ENCODE assay signal across 21 cellular contexts in the genomic region with DNA sequence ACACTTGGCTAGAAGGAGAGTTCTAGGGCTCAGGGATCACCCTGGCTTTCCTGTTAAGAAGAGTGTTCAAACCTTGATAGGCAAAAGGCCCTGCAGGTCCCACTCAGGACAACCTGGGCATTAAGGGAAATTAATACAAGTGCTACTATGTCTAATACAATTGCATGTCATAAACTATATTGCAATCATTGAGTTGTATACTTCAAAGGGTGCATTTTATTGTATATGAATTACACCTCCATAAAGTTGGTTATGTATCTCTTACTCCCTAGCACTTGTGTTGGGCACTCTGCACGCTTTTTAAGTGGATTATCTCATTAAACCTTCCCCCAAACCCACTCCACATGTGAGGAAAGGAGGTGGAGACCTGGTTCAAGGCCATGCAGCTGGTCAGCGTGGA.
"Had no signal": no experiment of that assay in that cellular context is flagged by ENCODE, and none has a peak within 500 bp of the region (broad histone marks: within the 10 kb centered on the region; RNA-seq: fewer than 3 reads in every experiment).

No MANE protein-coding gene starts in this region.

- H3K4me3 ChIP-seq: adrenal gland, breast epithelium, SJCRH30 had no signal

- H3K4me1 Mint-ChIP-seq: activated naive CD4-positive, alpha-beta T cell treated with anti-CD3 and anti-CD28 coated beads, Interleukin-2, amount 10 ng/mL, durations not matched to agents 7 days and 5 days; activated naive CD8-positive, alpha-beta T cell treated with anti-CD3 and anti-CD28 coated beads, Interleukin-2, amount 10 ng/mL, durations not matched to agents 7 days and 5 days had no signal

- H3K4me3 Mint-ChIP-seq: activated CD8-positive, alpha-beta T cell treated with anti-CD3 and anti-CD28 coated beads for 36 hours; activated naive CD4-positive, alpha-beta T cell treated with anti-CD3 and anti-CD28 coated beads, Interleukin-2, amount 10 ng/mL, durations not matched to agents 7 days and 5 days; activated naive CD8-positive, alpha-beta T cell treated with anti-CD3 and anti-CD28 coated beads, Interleukin-2, amount 10 ng/mL, durations not matched to agents 7 days and 5 days; activated T-cell treated with anti-CD3 and anti-CD28 coated beads, Interleukin-2, amount 50 U/mL, for 72 hours had no signal

- H3K36me3 Mint-ChIP-seq: activated naive CD4-positive, alpha-beta T cell treated with anti-CD3 and anti-CD28 coated beads, Interleukin-2, amount 10 ng/mL, durations not matched to agents 7 days and 5 days; activated naive CD8-positive, alpha-beta T cell treated with anti-CD3 and anti-CD28 coated beads, Interleukin-2, amount 10 ng/mL, durations not matched to agents 7 days and 5 days had no signal

- H3K9me3 Mint-ChIP-seq: activated CD8-positive, alpha-beta T cell treated with anti-CD3 and anti-CD28 coated beads for 36 hours; activated naive CD4-positive, alpha-beta T cell treated with anti-CD3 and anti-CD28 coated beads, Interleukin-2, amount 10 ng/mL, durations not matched to agents 7 days and 5 days; activated naive CD8-positive, alpha-beta T cell treated with anti-CD3 and anti-CD28 coated beads, Interleukin-2, amount 10 ng/mL, durations not matched to agents 7 days and 5 days; activated T-cell treated with anti-CD3 and anti-CD28 coated beads, Interleukin-2, amount 50 U/mL, for 72 hours; activated T-helper 2 cell treated with anti-CD3 and anti-CD28 coated beads, Interferon-gamma antibody, Interleukin-2, Interleukin-4, amounts not matched to agents 10 μg/mL and 5 μg/mL and 100 μg/mL, durations not matched to agents 14 hours and 24 hours and 36 hours had no signal

- H3K27me3 Mint-ChIP-seq: activated naive CD8-positive, alpha-beta T cell treated with anti-CD3 and anti-CD28 coated beads, Interleukin-2, amount 10 ng/mL, durations not matched to agents 7 days and 5 days had no signal

- DNase-seq: activated CD4-positive, alpha-beta T cell treated with anti-CD3 and anti-CD28 coated beads for 4 hours; activated CD8-positive, alpha-beta memory T cell treated with anti-CD3 and anti-CD28 coated beads, Interleukin-2, amount 50 U/mL, for 4 hours; activated CD8-positive, alpha-beta T cell treated with anti-CD3 and anti-CD28 coated beads for 36 hours; activated gamma-delta T cell treated with Interleukin-2 at 50 U/mL for 16 hours; activated naive CD4-positive, alpha-beta T cell treated with anti-CD3 and anti-CD28 coated beads, Interleukin-2, amount 10 ng/mL, durations not matched to agents 7 days and 5 days; activated naive CD8-positive, alpha-beta T cell treated with anti-CD3 and anti-CD28 coated beads, Interleukin-2, amount 10 ng/mL, durations not matched to agents 7 days and 5 days; activated T-cell treated with anti-CD3 and anti-CD28 coated beads, Interleukin-2, amount 50 U/mL, for 72 hours; adrenal gland; anterior cingulate cortex; caudate nucleus; Kasumi-1; KBM-7; NCI-H1930; Right ventricle myocardium superior; SJCRH30; SK-N-SH; T-helper 1 cell had no signal

- H3K27ac Mint-ChIP-seq: activated CD8-positive, alpha-beta T cell treated with anti-CD3 and anti-CD28 coated beads for 36 hours; activated naive CD4-positive, alpha-beta T cell treated with anti-CD3 and anti-CD28 coated beads, Interleukin-2, amount 10 ng/mL, durations not matched to agents 7 days and 5 days; activated naive CD8-positive, alpha-beta T cell treated with anti-CD3 and anti-CD28 coated beads, Interleukin-2, amount 10 ng/mL, durations not matched to agents 7 days and 5 days; activated T-cell treated with anti-CD3 and anti-CD28 coated beads, Interleukin-2, amount 50 U/mL, for 72 hours; activated T-helper 2 cell treated with anti-CD3 and anti-CD28 coated beads, Interferon-gamma antibody, Interleukin-2, Interleukin-4, amounts not matched to agents 10 μg/mL and 5 μg/mL and 100 μg/mL, durations not matched to agents 14 hours and 24 hours and 36 hours had no signal

- H3K36me3 ChIP-seq: adrenal gland, breast epithelium, SJCRH30 had no signal

- H3K4me1 ChIP-seq: breast epithelium had no signal

- ATAC-seq: activated CD4-positive, CD25-positive, alpha-beta regulatory T cell treated with anti-CD3 and anti-CD28 coated beads, Interleukin-2, amount 50 U/mL, for 24 hours; activated CD8-positive, alpha-beta T cell treated with anti-CD3 and anti-CD28 coated beads for 36 hours; activated T-cell treated with anti-CD3 and anti-CD28 coated beads, Interleukin-2, amount 50 U/mL, for 72 hours; Panc1 had no signal

- H3K9me3 ChIP-seq: adrenal gland, breast epithelium, SJCRH30, SK-N-SH had no signal
